In genomic region chr11:72755794-72756285, GRCh38 we compare ENCODE assay signal across 20 cellular contexts.
"Had no signal": no experiment of that assay in that cellular context is flagged by ENCODE, and none has a peak within 500 bp of the region (broad histone marks: within the 10 kb centered on the region; RNA-seq: fewer than 3 reads in every experiment).

No MANE protein-coding gene starts in this region.

- H3K27ac Mint-ChIP-seq: activated CD4-positive, alpha-beta T cell treated with anti-CD3 and anti-CD28 coated beads, Interleukin-2, amount 10 ng/mL, durations not matched to agents 24 days and 14 days; activated naive CD4-positive, alpha-beta T cell treated with anti-CD3 and anti-CD28 coated beads, Interleukin-2, amount 10 ng/mL, durations not matched to agents 7 days and 5 days; activated T-helper 17 cell treated with anti-CD3 and anti-CD28 coated beads, Interleukin-2, amount 50 U/mL, for 72 hours; T-helper 17 cell; WTC11 had no signal

- H3K4me3 Mint-ChIP-seq: activated CD4-positive, alpha-beta T cell treated with anti-CD3 and anti-CD28 coated beads, Interleukin-2, amount 10 ng/mL, durations not matched to agents 24 days and 14 days; activated naive CD4-positive, alpha-beta T cell treated with anti-CD3 and anti-CD28 coated beads, Interleukin-2, amount 10 ng/mL, durations not matched to agents 7 days and 5 days; activated T-helper 17 cell treated with anti-CD3 and anti-CD28 coated beads, Interleukin-2, amount 50 U/mL, for 72 hours; WTC11 had no signal

- ATAC-seq: activated T-helper 17 cell treated with anti-CD3 and anti-CD28 coated beads, Interleukin-2, amount 50 U/mL, for 72 hours; body of pancreas; gastrocnemius medialis; heart right ventricle; naive thymus-derived CD8-positive, alpha-beta T cell; pancreas; T-helper 17 cell; WTC11 had no signal

- H3K9me3 Mint-ChIP-seq: activated CD4-positive, alpha-beta T cell treated with anti-CD3 and anti-CD28 coated beads, Interleukin-2, amount 10 ng/mL, durations not matched to agents 24 days and 14 days; activated naive CD4-positive, alpha-beta T cell treated with anti-CD3 and anti-CD28 coated beads, Interleukin-2, amount 10 ng/mL, durations not matched to agents 7 days and 5 days; activated T-helper 17 cell treated with anti-CD3 and anti-CD28 coated beads, Interleukin-2, amount 50 U/mL, for 72 hours; naive thymus-derived CD8-positive, alpha-beta T cell; WTC11 had no signal

- DNase-seq: activated CD4-positive, alpha-beta T cell treated with anti-CD3 and anti-CD28 coated beads, Interleukin-2, amount 10 ng/mL, durations not matched to agents 24 days and 14 days; activated naive CD4-positive, alpha-beta T cell treated with anti-CD3 and anti-CD28 coated beads, Interleukin-2, amount 10 ng/mL, durations not matched to agents 7 days and 5 days; activated T-cell treated with anti-CD3 and anti-CD28 coated beads for 4 hours; amniotic stem cell; body of pancreas; central memory CD4-positive, alpha-beta T cell; cortex of kidney; effector memory CD4-positive, alpha-beta T cell; gastrocnemius medialis; heart right ventricle; midbrain; naive thymus-derived CD8-positive, alpha-beta T cell; stimulated activated CD4-positive, alpha-beta T cell treated with anti-CD3 and anti-CD28 coated beads, Interleukin-15, amount 100 ng/mL, for 24 hours; stimulated activated CD4-positive, alpha-beta T cell treated with anti-CD3 and anti-CD28 coated beads, Interleukin-4, amount 100 ng/mL, for 24 hours; T-helper 17 cell; thyroid gland; uterus had no signal

- H3K27me3 Mint-ChIP-seq: activated CD4-positive, alpha-beta T cell treated with anti-CD3 and anti-CD28 coated beads, Interleukin-2, amount 10 ng/mL, durations not matched to agents 24 days and 14 days; activated T-helper 17 cell treated with anti-CD3 and anti-CD28 coated beads, Interleukin-2, amount 50 U/mL, for 72 hours; naive thymus-derived CD8-positive, alpha-beta T cell; T-helper 17 cell had no signal

- H3K36me3 Mint-ChIP-seq: activated naive CD4-positive, alpha-beta T cell treated with anti-CD3 and anti-CD28 coated beads, Interleukin-2, amount 10 ng/mL, durations not matched to agents 7 days and 5 days had no signal
